ENCODE assay signal across 1 cellular context in genomic region chr16:15635926-15636325, GRCh38.
TF ChIP-seq lines count a peak whose summit lies in the region.

No MANE protein-coding gene starts in this region.

TF ChIP-seq in GM12878, 131 proteins besides CTCF, POLR2A, EP300 and RAD21:
- TF ChIP-seq MEF2B (IDR thresholded peaks at IDR 0.05; ENCODE audit: partially characterized antibody, poor library complexity, severe bottlenecking) (no peak), ZBTB33 (IDR thresholded peaks at IDR 0.05) (0 out of 2 replicates have a peak, but pooled peaks have one; percentile 50), JUNB (IDR thresholded peaks at IDR 0.05) (no peak), IRF3 (IDR thresholded peaks at IDR 0.05) (no peak)
